ENCODE assay signal across 16 cellular contexts in the genomic region with DNA sequence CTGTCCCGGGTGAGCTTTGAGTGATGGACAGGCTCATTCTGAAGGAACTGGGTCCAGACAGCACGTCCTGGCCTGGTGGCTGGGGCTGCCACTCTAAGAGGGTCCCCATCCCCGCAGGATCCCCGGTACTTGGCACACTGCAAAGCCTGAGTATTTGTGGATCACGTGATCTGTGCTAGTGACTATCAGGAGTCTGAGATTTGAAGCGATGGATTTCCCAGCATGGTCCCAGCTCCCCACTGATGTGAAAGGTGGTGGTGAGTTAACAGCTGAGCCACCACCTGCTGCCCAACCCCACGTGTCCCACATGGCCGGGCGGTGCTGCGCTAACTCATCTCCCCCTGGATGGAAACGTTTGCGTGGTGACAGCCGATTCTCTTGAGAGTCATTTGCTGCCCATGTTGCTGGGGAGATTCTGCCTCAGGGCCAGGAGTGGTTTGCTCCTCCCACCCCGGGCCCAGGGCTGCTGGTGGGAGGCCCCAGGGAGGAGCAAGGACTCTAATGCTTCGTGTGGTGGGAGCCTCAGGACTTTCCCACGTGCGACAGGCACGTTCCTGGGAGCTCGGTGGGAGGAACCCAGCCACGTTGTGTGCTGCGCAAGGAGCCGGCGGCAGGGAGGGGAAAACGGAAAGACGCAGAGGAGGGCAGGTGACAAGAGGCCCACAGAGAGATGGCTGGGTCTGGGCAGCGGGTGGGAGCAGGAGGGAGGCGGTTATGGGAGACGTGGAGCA. TPM values are rescaled to one million over a fixed set of nuclear protein-coding genes. Genes with fewer than 3 reads are reported as not detected.
DNase-seq lines count a peak whose midpoint lies in the region; ATAC-seq and TF ChIP-seq lines count a peak whose summit lies in the region.
"Had no signal": no experiment of that assay in that cellular context is flagged by ENCODE, and none has a peak within 500 bp of the region (broad histone marks: within the 10 kb centered on the region; RNA-seq: fewer than 3 reads in every experiment).

No MANE protein-coding gene starts in this region.

- no peak overlapping the region for H3K4me3 ChIP-seq in sigmoid colon
- H3K4me3 ChIP-seq: hepatocyte, transverse colon had no signal

- TF ChIP-seq POLR2A in sigmoid colon (IDR thresholded peaks at IDR 0.05), result no peak

- peaks cover 0 to 7% (median 0%) of the 10 kb centered on the region in 4 donors for H3K4me1 ChIP-seq in sigmoid colon
- H3K4me1 ChIP-seq: transverse colon had no signal

- DNase-seq in G401 (ENCODE audit: low spot score) (peak; percentile 61), NAMALWA (ENCODE audit: low spot score) (peak; percentile 35), RWPE1 (ENCODE audit: low spot score) (no peak), mesothelial cell of epicardium (ENCODE audit: low spot score in 2 of 2, unreplicated experiment in 2 of 2) (no peak), natural killer cell (no peak), sigmoid colon (no peak)
- DNase-seq: amniotic stem cell; effector memory CD4-positive, alpha-beta T cell; KG1; NCI-H1694; stimulated activated naive B cell treated with anti-CD40 and anti-IgM and Interleukin-4, amounts not matched to agents 10 μg/mL and 1 μg/mL and 100 μg/mL, for 72 hours; transverse colon had no signal

- H3K27me3 ChIP-seq in sigmoid colon, result no peaks in the 10 kb centered on the region
- H3K27me3 ChIP-seq: hepatocyte, transverse colon had no signal

- H3K4me1 Mint-ChIP-seq in mesothelial cell of epicardium, result peaks cover 8% of the 10 kb centered on the region
- peaks cover 0 to 3% of the 10 kb centered on the region in 2 donors for H3K4me1 Mint-ChIP-seq in natural killer cell

- in situ Hi-C loops in G401 (cut with HindIII; ENCODE audit: low sequenced_read_pairs), result no loop called here

- no peaks in the 10 kb centered on the region for H3K9me3 ChIP-seq in sigmoid colon
- H3K9me3 ChIP-seq: transverse colon had no signal

- no peak overlapping the region for H3K4me3 Mint-ChIP-seq in mesothelial cell of epicardium
- no peak overlapping the region for H3K4me3 Mint-ChIP-seq in natural killer cell
- H3K4me3 Mint-ChIP-seq: memory B cell; stimulated activated naive B cell treated with anti-CD40 and anti-IgM and Interleukin-4, amounts not matched to agents 10 μg/mL and 1 μg/mL and 100 μg/mL, for 72 hours had no signal

- intact Hi-C loops in natural killer cell (cut with micrococcal nuclease), result no loop called here
- intact Hi-C loops in sigmoid colon (cut with DNase I), result no loop called here

- TF ChIP-seq CTCF in RWPE1 (conservative IDR thresholded peaks at IDR 0.05; ENCODE audit: low read depth) (no peak), mesothelial cell of epicardium (IDR thresholded peaks at IDR 0.05; ENCODE audit: unreplicated experiment) (no peak), natural killer cell (IDR thresholded peaks at IDR 0.05) (no peak), sigmoid colon (IDR thresholded peaks at IDR 0.05) (no peak)

- H3K36me3 Mint-ChIP-seq in mesothelial cell of epicardium, result peaks cover 14% of the 10 kb centered on the region
- no peaks in the 10 kb centered on the region for H3K36me3 Mint-ChIP-seq in natural killer cell

- CTCF ChIA-PET in RWPE1 (lab: Yijun Ruan, JAX), result no interaction called here

- peak overlapping the region; percentile 11 for H3K27ac Mint-ChIP-seq in mesothelial cell of epicardium
- no peak overlapping the region for H3K27ac Mint-ChIP-seq in natural killer cell
- H3K27ac Mint-ChIP-seq: memory B cell; stimulated activated naive B cell treated with anti-CD40 and anti-IgM and Interleukin-4, amounts not matched to agents 10 μg/mL and 1 μg/mL and 100 μg/mL, for 72 hours had no signal

- ATAC-seq in GM19463 (IDR thresholded peaks at IDR 0.05; ENCODE audit: unreplicated experiment) (no peak), natural killer cell (no peak)
- ATAC-seq: stimulated activated naive B cell treated with anti-CD40 and anti-IgM and Interleukin-4, amounts not matched to agents 10 μg/mL and 1 μg/mL and 100 μg/mL, for 72 hours had no signal

- TF ChIP-seq EP300 in sigmoid colon (IDR thresholded peaks at IDR 0.05), result no peak

- peak overlapping the region; percentile 24; the same call in 1 of the 2 replicates for H3K27ac ChIP-seq in RWPE1
- H3K27ac ChIP-seq in sigmoid colon, result no peak overlapping the region
- H3K27ac ChIP-seq: hepatocyte, transverse colon, VCaP had no signal

- peaks cover 0 to 4% (median 0%) of the 10 kb centered on the region in 4 donors for H3K36me3 ChIP-seq in sigmoid colon
- H3K36me3 ChIP-seq: transverse colon had no signal

- POLR2A ChIA-PET in RWPE1 (lab: Yijun Ruan, JAX; ENCODE audit: low non-redundant PET), result no interaction called here

- no peaks in the 10 kb centered on the region for H3K9me3 Mint-ChIP-seq in mesothelial cell of epicardium
- H3K9me3 Mint-ChIP-seq in natural killer cell, result no peaks in the 10 kb centered on the region
- H3K9me3 Mint-ChIP-seq: memory B cell; stimulated activated naive B cell treated with anti-CD40 and anti-IgM and Interleukin-4, amounts not matched to agents 10 μg/mL and 1 μg/mL and 100 μg/mL, for 72 hours had no signal

- WGBS in sigmoid colon, 2 donors, result 83 to 85% methylated on average over 28 of the region's 28 CpGs

- H3K27me3 Mint-ChIP-seq in mesothelial cell of epicardium (ENCODE audit: low read depth) (no peaks in the 10 kb centered on the region), natural killer cell (ENCODE audit: low read depth in 2 of 2) (no peaks in the 10 kb centered on the region)
- H3K27me3 Mint-ChIP-seq: memory B cell; stimulated activated naive B cell treated with anti-CD40 and anti-IgM and Interleukin-4, amounts not matched to agents 10 μg/mL and 1 μg/mL and 100 μg/mL, for 72 hours had no signal

RNA-seq across cellular contexts. Expression of a gene that starts 15.1 kb away (rescaled TPM):
- total RNA-seq in G401 (2014; rRNA removed; shearing (Covaris generic)), result 79.9 and 105 TPM in 2 replicates
- 92.2 to 100 TPM (median 94.1 TPM) in 3 replicates for total RNA-seq in mesothelial cell of epicardium
- total RNA-seq in natural killer cell, result 10 to 100 TPM; 40.3 to 53.0 (median 43.3) TPM
- total RNA-seq in sigmoid colon, result 10 to 100 TPM; 33.8 to 49.5 (median 39.6) TPM
- polyA plus RNA-seq in sigmoid colon, result 10 to 100 TPM; 28.4 to 58.0 (median 56.5) TPM

RNA-seq across cellular contexts. Expression of a gene that starts 48.7 kb away (rescaled TPM):
- 5.8 and 15.2 TPM in 2 replicates for total RNA-seq in G401 (2014; rRNA removed; shearing (Covaris generic))
- 105 to 110 TPM (median 105 TPM) in 3 replicates for total RNA-seq in mesothelial cell of epicardium
- 100 to 1,000 TPM in 2 of 3 donors, 10 to 100 TPM in 1; 96.9 to 145 (median 140) TPM for total RNA-seq in natural killer cell
- total RNA-seq in sigmoid colon, result 10 to 100 TPM; 18.9 to 50.4 (median 26.9) TPM
- 10 to 100 TPM in 1 of 3 donors, 1 to 10 TPM in 2; 5.8 to 20.0 (median 6.6) TPM for polyA plus RNA-seq in sigmoid colon

Comparison
In these comparisons a context has a peak if more than half of its experiments do, and no peak if none do; other contexts are left out.
1. DNase-seq: peak in G401 (single experiment) and NAMALWA (single experiment); none in RWPE1 (single experiment), mesothelial cell of epicardium (0 of 2), natural killer cell (single experiment) and sigmoid colon (single experiment).